ENCODE assay signal across 27 cellular contexts in genomic region chr22:36733271-36733670, GRCh38. TPM values are rescaled to one million over a fixed set of nuclear protein-coding genes. Genes with fewer than 3 reads are reported as not detected.
DNase-seq lines count a peak whose midpoint lies in the region; ATAC-seq and TF ChIP-seq lines count a peak whose summit lies in the region.
"Had no signal": no experiment of that assay in that cellular context is flagged by ENCODE, and none has a peak within 500 bp of the region (broad histone marks: within the 10 kb centered on the region; RNA-seq: fewer than 3 reads in every experiment).

No MANE protein-coding gene starts in this region.

- H3K36me3 ChIP-seq in H7 (replicated peaks; ENCODE audit: control insufficient read depth, insufficient read depth, low read length) (no peaks in the 10 kb centered on the region), RWPE2 (ENCODE audit: low read depth) (no peaks in the 10 kb centered on the region), stomach (no peaks in the 10 kb centered on the region)

- H3K4me1 Mint-ChIP-seq in stimulated activated naive CD8-positive, alpha-beta T cell treated with anti-CD3 and anti-CD28 coated beads, Interleukin-15, amount 100 ng/mL, for 72 hours = no peaks in the 10 kb centered on the region
- H3K4me1 Mint-ChIP-seq: CD4-positive, alpha-beta memory T cell had no signal

- H3K27me3 Mint-ChIP-seq in stimulated activated naive CD8-positive, alpha-beta T cell treated with anti-CD3 and anti-CD28 coated beads, Interleukin-15, amount 100 ng/mL, for 72 hours = peaks cover 38% of the 10 kb centered on the region

- TF ChIP-seq CTCF in RWPE2 (IDR thresholded peaks at IDR 0.05; ENCODE audit: poor library complexity, severe bottlenecking) (no peak), stomach (IDR thresholded peaks at IDR 0.05) (no peak), omental fat pad (IDR thresholded peaks at IDR 0.05) (no peak)

- H3K4me3 ChIP-seq in H7 (ENCODE audit: insufficient read depth, low read depth, low read length) (no peak overlapping the region), RWPE2 (ENCODE audit: severe bottlenecking) (no peak overlapping the region), stomach (no peak overlapping the region)
- H3K4me3 ChIP-seq: A549, K562 had no signal

- WGBS in stomach, 5 donors = 73 to 86% (median 80%) methylated on average over 3 of the region's 3 CpGs

- intact Hi-C loops in stomach (cut with DNase I; ENCODE audit: low total_unique reads) = no loop called here

- H3K4me1 ChIP-seq in RWPE2 (ENCODE audit: insufficient read depth, poor library complexity, severe bottlenecking) (peaks cover 5% of the 10 kb centered on the region), stomach (peaks cover 0 to 4% (median 0%) of the 10 kb centered on the region in 4 donors)
- H3K4me1 ChIP-seq: A549 had no signal

- H3K27me3 ChIP-seq in H7 (ENCODE audit: control insufficient read depth, insufficient read depth, low read length) = no peaks in the 10 kb centered on the region
- H3K27me3 ChIP-seq in RWPE2 (ENCODE audit: insufficient read depth, poor library complexity, severe bottlenecking) = no peaks in the 10 kb centered on the region
- H3K27me3 ChIP-seq in stomach = peaks cover 0 to 83% (median 7%) of the 10 kb centered on the region in 3 donors

- DNase-seq in H7 (peak; percentile 20), RWPE2 (ENCODE audit: low spot score) (peak; percentile 11), islet precursor cell (peak; percentile 16), stomach (peak; percentile 13), NCI-H1105 treated with DMSO at 0.1 percent for 48 hours (lab: John Stamatoyannopoulos, UW) (no peak), omental fat pad (ENCODE audit: low spot score) (no peak)
- DNase-seq in stimulated activated naive CD8-positive, alpha-beta T cell treated with anti-CD3 and anti-CD28 coated beads, Interleukin-15, amount 100 ng/mL, for 72 hours = no peak
- DNase-seq: AML-193; C1 segment of cervical spinal cord; CD4-positive, alpha-beta memory T cell; COR-L47; DMS53; Kasumi-1; NCI-H1092 treated with DMSO at 0.1 percent for 48 hours; NCI-H146; NCI-H1930; NCI-H2227 treated with DMSO at 0.1 percent for 48 hours; NCI-H526 treated with DMSO at 0.1 percent for 48 hours; SK-N-SH had no signal

- H3K27ac ChIP-seq in RWPE2 (ENCODE audit: poor library complexity, severe bottlenecking) (no peak overlapping the region), stomach (no peak overlapping the region)
- H3K27ac ChIP-seq: A549 had no signal

- H3K4me3 Mint-ChIP-seq in stimulated activated naive CD8-positive, alpha-beta T cell treated with anti-CD3 and anti-CD28 coated beads, Interleukin-15, amount 100 ng/mL, for 72 hours = no peak overlapping the region
- H3K4me3 Mint-ChIP-seq: CD4-positive, alpha-beta memory T cell had no signal

- ATAC-seq in RWPE2 (ENCODE audit: low read depth) = no peak
- no peak for ATAC-seq in omental fat pad (ENCODE audit: low FRiP score)
- ATAC-seq in stimulated activated naive CD8-positive, alpha-beta T cell treated with anti-CD3 and anti-CD28 coated beads, Interleukin-15, amount 100 ng/mL, for 72 hours = no peak
- ATAC-seq: A549, K562, Panc1 had no signal

- H3K27ac Mint-ChIP-seq in stimulated activated naive CD8-positive, alpha-beta T cell treated with anti-CD3 and anti-CD28 coated beads, Interleukin-15, amount 100 ng/mL, for 72 hours = no peak overlapping the region
- H3K27ac Mint-ChIP-seq: CD4-positive, alpha-beta memory T cell had no signal

- TF ChIP-seq EP300 in stomach (IDR thresholded peaks at IDR 0.05) = no peak

- H3K9me3 ChIP-seq in RWPE2 (ENCODE audit: severe bottlenecking) = no peaks in the 10 kb centered on the region
- H3K9me3 ChIP-seq in stomach = no peaks in the 10 kb centered on the region
- H3K9me3 ChIP-seq: A549, SK-N-SH had no signal

- no peak for TF ChIP-seq POLR2A in stomach (IDR thresholded peaks at IDR 0.05)

- H3K9me3 Mint-ChIP-seq in stimulated activated naive CD8-positive, alpha-beta T cell treated with anti-CD3 and anti-CD28 coated beads, Interleukin-15, amount 100 ng/mL, for 72 hours = no peaks in the 10 kb centered on the region

RNA-seq across cellular contexts. Expression of gene CACNG2, which starts 29.7 kb away (rescaled TPM):
- total RNA-seq in H7 (2014; rRNA removed; shearing (Covaris generic)) = 0.15 TPM in 1 of 2 replicates, not detected in the other
- not detected for total RNA-seq in stomach
- not detected for polyA plus RNA-seq in stomach
- total RNA-seq in omental fat pad = under 1 TPM in 1 of 4 donors, not detected in 3; 0.19 TPM
- total RNA-seq: CD4-positive, alpha-beta memory T cell; Daoy; G401; H4; K562; M059J; NCI-H460 had no signal
- polyA plus RNA-seq: A549; CD4-positive, alpha-beta memory T cell; K562; SK-N-SH had no signal

RNA-seq across cellular contexts. Expression of gene IFT27, which starts 42.6 kb away (rescaled TPM):
- 20.2 and 30.1 TPM in 2 replicates for total RNA-seq in H7 (2014; rRNA removed; shearing (Covaris generic))
- total RNA-seq in stomach (10 to 100 TPM in 3 of 5 donors, 1 to 10 TPM in 2; 8.2 to 36.1 (median 13.8) TPM), omental fat pad (10 to 100 TPM in 2 of 4 donors, 1 to 10 TPM in 2; 4.4 to 15.8 (median 10.8) TPM)
- polyA plus RNA-seq in stomach = 10 to 100 TPM; 19.4 to 31.5 (median 24.6) TPM

Comparison
In these comparisons a context has a peak if more than half of its experiments do, and no peak if none do; other contexts are left out.
1. DNase-seq: peak in H7 (single experiment), RWPE2 (single experiment), islet precursor cell (single experiment) and stomach (single experiment); none in NCI-H1105 treated with DMSO at 0.1 percent for 48 hours (single experiment), omental fat pad (single experiment) and stimulated activated naive CD8-positive, alpha-beta T cell treated with anti-CD3 and anti-CD28 coated beads, Interleukin-15, amount 100 ng/mL, for 72 hours (0 of 2).